21 cellular contexts compared by ENCODE assay signal in the genomic region with DNA sequence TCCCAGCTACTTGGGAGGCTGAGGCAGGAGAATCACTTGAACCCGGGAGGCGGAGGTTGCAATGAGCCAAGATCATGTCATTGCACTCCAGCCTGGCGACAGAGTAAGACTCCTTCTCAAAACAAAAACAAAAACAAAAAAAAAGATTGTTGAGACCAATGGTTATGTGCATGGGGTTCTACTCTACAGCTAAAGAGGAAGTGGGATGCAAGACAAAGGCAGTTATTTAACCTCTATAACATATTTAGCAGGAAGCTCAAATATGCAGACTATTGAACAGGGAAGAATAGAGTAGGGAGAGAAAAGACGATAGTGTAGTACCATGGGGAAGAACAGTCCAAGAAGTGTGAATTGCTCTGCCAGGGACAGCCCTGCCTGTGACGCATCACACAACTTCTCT.
"Had no signal": no experiment of that assay in that cellular context is flagged by ENCODE, and none has a peak within 500 bp of the region (broad histone marks: within the 10 kb centered on the region; RNA-seq: fewer than 3 reads in every experiment).

No MANE protein-coding gene starts in this region.

- H3K27me3 ChIP-seq: body of pancreas, cardiac muscle cell, gastroesophageal sphincter, sigmoid colon, transverse colon, vagina had no signal

- DNase-seq: activated CD4-positive, alpha-beta memory T cell treated with anti-CD3 and anti-CD28 coated beads for 36 hours; activated CD4-positive, alpha-beta T cell treated with anti-CD3 and anti-CD28 coated beads for 48 hours; activated CD4-positive, CD25-positive, alpha-beta regulatory T cell; activated gamma-delta T cell treated with Interleukin-2 at 50 U/mL for 16 hours; activated T-cell treated with anti-CD3 and anti-CD28 coated beads for 4 hours; anterior cingulate cortex; body of pancreas; cortex of kidney; head of caudate nucleus; hypothalamus; retina; sigmoid colon; stimulated activated CD4-positive, alpha-beta T cell treated with anti-CD3 and anti-CD28 coated beads, Interleukin-15, amount 100 ng/mL, for 24 hours; stimulated activated CD8-positive, alpha-beta memory T cell treated with anti-CD3 and anti-CD28 coated beads, Interleukin-4, amount 100 ng/mL, for 48 hours; stimulated activated naive B cell treated with anti-CD40 and anti-IgM and Interleukin-4, amounts not matched to agents 10 μg/mL and 1 μg/mL and 100 μg/mL, for 72 hours; transverse colon had no signal

- H3K9me3 ChIP-seq: body of pancreas, gastroesophageal sphincter, sigmoid colon, transverse colon, vagina had no signal

- H3K4me1 ChIP-seq: body of pancreas, gastroesophageal sphincter, sigmoid colon, transverse colon, vagina had no signal

- H3K27ac ChIP-seq: body of pancreas, cardiac muscle cell, epithelial cell of prostate, gastroesophageal sphincter, sigmoid colon, transverse colon, vagina had no signal

- H3K4me3 ChIP-seq: body of pancreas, cardiac muscle cell, gastroesophageal sphincter, sigmoid colon, smooth muscle cell, transverse colon, vagina had no signal

- H3K36me3 ChIP-seq: cardiac muscle cell, gastroesophageal sphincter, sigmoid colon, transverse colon, vagina had no signal

- H3K4me2 ChIP-seq: smooth muscle cell had no signal
